Comparison of ENCODE assay signal across 16 cellular contexts in the genomic region with DNA sequence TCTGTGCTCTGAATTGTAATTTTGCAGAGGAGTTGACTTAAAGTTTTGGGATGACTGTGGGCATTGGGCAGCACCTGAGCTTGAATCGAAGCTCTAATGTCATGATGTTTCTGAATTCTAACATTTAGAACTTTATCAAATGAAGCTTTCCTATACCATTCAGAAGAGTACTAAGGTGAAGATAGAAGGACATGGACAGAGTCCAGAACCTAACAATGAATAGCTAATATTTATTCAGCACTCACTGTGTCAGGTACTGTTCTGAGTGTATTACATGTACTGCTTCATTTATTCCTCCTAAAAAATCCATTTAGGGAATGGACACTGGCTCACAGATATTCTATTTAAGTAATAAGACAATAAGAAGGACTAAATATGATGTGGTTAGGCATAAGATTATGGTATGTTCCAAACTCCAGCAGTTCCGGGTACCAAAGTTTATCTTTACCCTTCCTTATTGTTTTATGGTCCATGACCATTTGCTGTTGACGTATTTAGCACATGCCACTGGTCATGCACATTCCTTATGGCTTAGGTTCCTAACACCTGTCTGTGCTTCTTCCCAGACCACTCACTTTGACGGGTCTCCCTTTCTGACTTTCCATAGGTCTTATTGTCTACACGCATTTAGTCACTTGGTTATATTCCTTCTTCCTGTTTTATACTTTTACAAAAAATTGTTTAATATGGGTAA.
"Had no signal": no experiment of that assay in that cellular context is flagged by ENCODE, and none has a peak within 500 bp of the region (broad histone marks: within the 10 kb centered on the region; RNA-seq: fewer than 3 reads in every experiment).

No MANE protein-coding gene starts in this region.

- H2AFZ ChIP-seq: parathyroid adenoma had no signal

- H3K79me2 ChIP-seq: parathyroid adenoma had no signal

- FAIRE-seq: bronchial epithelial cell, islet of Langerhans had no signal

- H3K4me1 Mint-ChIP-seq: activated CD4-positive, alpha-beta T cell treated with anti-CD3 and anti-CD28 coated beads, Interleukin-2, amount 10 ng/mL, durations not matched to agents 24 days and 14 days had no signal

- H3K36me3 ChIP-seq: right atrium auricular region had no signal

- H3K4me3 Mint-ChIP-seq: activated B cell treated with CpG ODN at 0.5 μM for 24 hours; activated CD4-positive, alpha-beta T cell treated with anti-CD3 and anti-CD28 coated beads, Interleukin-2, amount 10 ng/mL, durations not matched to agents 24 days and 14 days; activated T-helper 1 cell treated with anti-CD3 and anti-CD28 coated beads, Interleukin-12 subunit alpha, Interleukin-12 subunit beta, Interleukin-2, Interleukin-4 antibody, amounts not matched to agents 30 ng/mL and 10 ng/mL and 1 ng/mL, durations not matched to agents 14 hours and 24 hours and 36 hours; naive thymus-derived CD4-positive, alpha-beta T cell; T-helper 17 cell; type B pancreatic cell had no signal

- DNase-seq: activated B cell treated with CpG ODN at 0.5 μM for 24 hours; activated CD4-positive, alpha-beta T cell treated with anti-CD3 and anti-CD28 coated beads, Interleukin-2, amount 10 ng/mL, durations not matched to agents 24 days and 14 days; activated naive CD4-positive, alpha-beta T cell; aorta; naive thymus-derived CD4-positive, alpha-beta T cell; stimulated activated CD4-positive, alpha-beta T cell treated with anti-CD3 and anti-CD28 coated beads, Interleukin-2, amount 100 ng/mL, for 24 hours; stimulated activated naive CD4-positive, alpha-beta T cell; substantia nigra; T-helper 17 cell had no signal

- H3K27ac ChIP-seq: esophagus muscularis mucosa, parathyroid adenoma, right atrium auricular region had no signal

- ATAC-seq: naive thymus-derived CD4-positive, alpha-beta T cell; T-helper 17 cell had no signal

- H3K4me1 ChIP-seq: parathyroid adenoma, right atrium auricular region had no signal

- H3K4me3 ChIP-seq: esophagus muscularis mucosa, right atrium auricular region had no signal

- H3K27me3 Mint-ChIP-seq: activated B cell treated with CpG ODN at 0.5 μM for 24 hours; activated CD4-positive, alpha-beta T cell treated with anti-CD3 and anti-CD28 coated beads, Interleukin-2, amount 10 ng/mL, durations not matched to agents 24 days and 14 days; naive thymus-derived CD4-positive, alpha-beta T cell; T-helper 17 cell; type B pancreatic cell had no signal

- H3K9me3 ChIP-seq: esophagus muscularis mucosa, right atrium auricular region had no signal

- H3K27ac Mint-ChIP-seq: activated B cell treated with CpG ODN at 0.5 μM for 24 hours; activated CD4-positive, alpha-beta T cell treated with anti-CD3 and anti-CD28 coated beads, Interleukin-2, amount 10 ng/mL, durations not matched to agents 24 days and 14 days; activated T-helper 1 cell treated with anti-CD3 and anti-CD28 coated beads, Interleukin-12 subunit alpha, Interleukin-12 subunit beta, Interleukin-2, Interleukin-4 antibody, amounts not matched to agents 30 ng/mL and 10 ng/mL and 1 ng/mL, durations not matched to agents 14 hours and 24 hours and 36 hours; naive thymus-derived CD4-positive, alpha-beta T cell; T-helper 17 cell; type B pancreatic cell had no signal

- H3K27me3 ChIP-seq: esophagus muscularis mucosa, right atrium auricular region had no signal

- H3K9me3 Mint-ChIP-seq: activated CD4-positive, alpha-beta T cell treated with anti-CD3 and anti-CD28 coated beads, Interleukin-2, amount 10 ng/mL, durations not matched to agents 24 days and 14 days had no signal

- H3K9ac ChIP-seq: parathyroid adenoma had no signal
